In genomic region chr15:60993008-60993407, GRCh38 we compare ENCODE assay signal across 18 cellular contexts.
DNase-seq lines count a peak whose midpoint lies in the region; ATAC-seq and TF ChIP-seq lines count a peak whose summit lies in the region.
"Had no signal": no experiment of that assay in that cellular context is flagged by ENCODE, and none has a peak within 500 bp of the region (broad histone marks: within the 10 kb centered on the region; RNA-seq: fewer than 3 reads in every experiment).

No MANE protein-coding gene starts in this region.

- intact Hi-C loops in naive thymus-derived CD4-positive, alpha-beta T cell (cut with micrococcal nuclease): no loop called here

- no peaks in the 10 kb centered on the region for H3K36me3 Mint-ChIP-seq in HFFc6 (ENCODE audit: low read depth)
- H3K36me3 Mint-ChIP-seq in naive thymus-derived CD4-positive, alpha-beta T cell: no peaks in the 10 kb centered on the region
- H3K36me3 Mint-ChIP-seq: CD8-positive, alpha-beta memory T cell had no signal

- CTCF ChIA-PET in AG04450 (lab: Charles Lee): interaction anchor here (0.7 kb wide), 1 partner anchor 306 kb away, joined by 3 read pairs; no protein-coding TSS in a partner anchor
- CTCF ChIA-PET in naive thymus-derived CD4-positive, alpha-beta T cell (lab: Charles Lee): no interaction called here

- no peaks in the 10 kb centered on the region for H3K27me3 Mint-ChIP-seq in HFFc6 (ENCODE audit: insufficient read depth)
- peaks cover 7 to 16% (median 12%) of the 10 kb centered on the region in 5 donors for H3K27me3 Mint-ChIP-seq in naive thymus-derived CD4-positive, alpha-beta T cell

- 0 out of 2 replicates have a peak overlapping the region, but pooled peaks have one; percentile 13 for H3K4me3 Mint-ChIP-seq in HFFc6
- no peak overlapping the region for H3K4me3 Mint-ChIP-seq in naive thymus-derived CD4-positive, alpha-beta T cell
- H3K4me3 Mint-ChIP-seq: activated naive CD8-positive, alpha-beta T cell treated with anti-CD3 and anti-CD28 coated beads, Interleukin-2, amount 50 U/mL, for 24 hours; CD8-positive, alpha-beta memory T cell; nephron had no signal

- TF ChIP-seq CTCF in AG04450 (IDR thresholded peaks at IDR 0.05; ENCODE audit: low read depth, low read length) (no peak), HFFc6 (IDR thresholded peaks at IDR 0.05) (no peak), fibroblast of villous mesenchyme (IDR thresholded peaks at IDR 0.05; ENCODE audit: insufficient read depth, low read depth, low read length) (no peak)

- H3K27me3 ChIP-seq in AG04450 (ENCODE audit: control insufficient read depth, insufficient read depth, low read length): no peaks in the 10 kb centered on the region
- peaks cover 0 to 6% of the 10 kb centered on the region in 2 donors for H3K27me3 ChIP-seq in naive thymus-derived CD4-positive, alpha-beta T cell (ENCODE audit: control insufficient read depth in 2 of 2, insufficient read depth in 2 of 2, low read length in 2 of 2)

- no peak overlapping the region for H3K27ac ChIP-seq in AG04450 (ENCODE audit: low read depth, low read length)
- H3K27ac ChIP-seq in naive thymus-derived CD4-positive, alpha-beta T cell (ENCODE audit: low read depth, low read length): no peak overlapping the region
- H3K27ac ChIP-seq: HL-60 had no signal

- H3K9me3 ChIP-seq in AG04450 (ENCODE audit: control insufficient read depth, insufficient read depth, low read length): no peaks in the 10 kb centered on the region; the same call in 1 of the 2 replicates
- no peaks in the 10 kb centered on the region for H3K9me3 ChIP-seq in naive thymus-derived CD4-positive, alpha-beta T cell (ENCODE audit: control insufficient read depth in 2 of 3, low read length in 3 of 3)

- peaks cover 49% of the 10 kb centered on the region for H3K4me1 Mint-ChIP-seq in HFFc6 (ENCODE audit: low read depth)
- H3K4me1 Mint-ChIP-seq in naive thymus-derived CD4-positive, alpha-beta T cell: peaks cover 0 to 5% (median 0%) of the 10 kb centered on the region in 7 donors
- H3K4me1 Mint-ChIP-seq: activated naive CD8-positive, alpha-beta T cell treated with anti-CD3 and anti-CD28 coated beads, Interleukin-2, amount 50 U/mL, for 24 hours; CD8-positive, alpha-beta memory T cell had no signal

- POLR2A ChIA-PET in AG04450 (lab: Yijun Ruan, JAX): no interaction called here
- POLR2A ChIA-PET in naive thymus-derived CD4-positive, alpha-beta T cell (lab: Charles Lee): no interaction called here

- no peaks in the 10 kb centered on the region for H3K36me3 ChIP-seq in naive thymus-derived CD4-positive, alpha-beta T cell (ENCODE audit: control insufficient read depth in 2 of 3, insufficient read depth in 3 of 3, low read length in 3 of 3)

- H3K4me3 ChIP-seq in AG04450 (ENCODE audit: low read depth, low read length) (no peak overlapping the region), fibroblast of villous mesenchyme (ENCODE audit: low read depth, low read length) (no peak overlapping the region)
- no peak overlapping the region for H3K4me3 ChIP-seq in naive thymus-derived CD4-positive, alpha-beta T cell (ENCODE audit: low read length)

- peak overlapping the region; percentile 71 for H3K27ac Mint-ChIP-seq in HFFc6
- H3K27ac Mint-ChIP-seq in naive thymus-derived CD4-positive, alpha-beta T cell: no peak overlapping the region
- H3K27ac Mint-ChIP-seq: activated naive CD8-positive, alpha-beta T cell treated with anti-CD3 and anti-CD28 coated beads, Interleukin-2, amount 50 U/mL, for 24 hours; CD8-positive, alpha-beta memory T cell; nephron had no signal

- no peaks in the 10 kb centered on the region for H3K9me3 Mint-ChIP-seq in HFFc6
- peaks cover 0 to 4% (median 0%) of the 10 kb centered on the region in 11 donors for H3K9me3 Mint-ChIP-seq in naive thymus-derived CD4-positive, alpha-beta T cell
- H3K9me3 Mint-ChIP-seq: activated naive CD8-positive, alpha-beta T cell treated with anti-CD3 and anti-CD28 coated beads, Interleukin-2, amount 50 U/mL, for 24 hours; CD8-positive, alpha-beta memory T cell; nephron had no signal

- DNase-seq in AG04450 (ENCODE audit: low read depth, low spot score) (peak; percentile 27), HFFc6 (peak; percentile 59), amniotic epithelial cell (ENCODE audit: low read depth) (peak; percentile 36), fibroblast of villous mesenchyme (ENCODE audit: low read depth) (peak; percentile 36), NCI-H774 (lab: John Stamatoyannopoulos, UW) (no peak), AML-193 (lab: John Stamatoyannopoulos, UW) (no peak)
- DNase-seq in naive thymus-derived CD4-positive, alpha-beta T cell: no peak
- DNase-seq: activated naive CD8-positive, alpha-beta T cell treated with anti-CD3 and anti-CD28 coated beads, Interleukin-2, amount 50 U/mL, for 24 hours; CD8-positive, alpha-beta memory T cell; cerebellar nuclear complex; effector CD8-positive, alpha-beta T cell; NCI-H187 treated with DMSO at 0.1 percent for 48 hours; NCI-H2227 treated with DMSO at 0.1 percent for 48 hours; small intestine; stimulated activated CD8-positive, alpha-beta memory T cell treated with anti-CD3 and anti-CD28 coated beads, Interleukin-4, amount 100 ng/mL, for 48 hours had no signal

- ATAC-seq in naive thymus-derived CD4-positive, alpha-beta T cell: no peak
- no peak for ATAC-seq in GM18907 (IDR thresholded peaks at IDR 0.05; ENCODE audit: unreplicated experiment)
- ATAC-seq: activated naive CD8-positive, alpha-beta T cell treated with anti-CD3 and anti-CD28 coated beads, Interleukin-2, amount 50 U/mL, for 24 hours had no signal

- H3K4me1 ChIP-seq in naive thymus-derived CD4-positive, alpha-beta T cell (ENCODE audit: control insufficient read depth in 2 of 2, insufficient read depth in 2 of 2, low read length in 2 of 2): no peaks in the 10 kb centered on the region

Comparison
In these comparisons a context has a peak if more than half of its experiments do, and no peak if none do; other contexts are left out.
1. DNase-seq: peak in AG04450 (single experiment), HFFc6 (single experiment), amniotic epithelial cell (single experiment) and fibroblast of villous mesenchyme (single experiment); none in NCI-H774 (single experiment), naive thymus-derived CD4-positive, alpha-beta T cell (0 of 9) and AML-193 (0 of 2).